8 cellular contexts compared by ENCODE assay signal in the genomic region with DNA sequence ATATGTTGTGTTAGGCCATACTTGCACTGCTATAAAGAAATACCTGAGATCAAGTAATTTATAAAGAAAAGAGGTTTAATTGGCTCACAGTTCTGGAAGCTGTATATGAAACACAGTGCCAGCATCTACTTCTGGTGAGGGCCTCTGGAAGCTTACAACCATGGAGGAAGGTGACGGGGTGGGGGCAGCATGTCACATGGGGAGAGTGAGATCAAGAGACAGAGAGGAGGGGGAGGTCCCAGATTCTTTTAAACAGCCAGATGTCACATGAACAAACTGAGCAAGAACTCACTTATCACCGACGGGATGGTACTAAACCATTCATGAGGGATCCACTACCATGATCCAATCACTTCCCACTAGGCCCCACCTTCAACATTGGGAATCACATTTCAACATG.
"Had no signal": no experiment of that assay in that cellular context is flagged by ENCODE, and none has a peak within 500 bp of the region (broad histone marks: within the 10 kb centered on the region; RNA-seq: fewer than 3 reads in every experiment).

No MANE protein-coding gene starts in this region.

- H3K27ac ChIP-seq: GM23248 had no signal

- H3K27ac Mint-ChIP-seq: HFFc6 had no signal

- FAIRE-seq: HTR-8/SVneo had no signal

- H3K9me3 Mint-ChIP-seq: HFFc6 had no signal

- H3K9ac ChIP-seq: GM23248 had no signal

- H3K4me3 Mint-ChIP-seq: HFFc6 had no signal

- H3K36me3 ChIP-seq: HAP-1 had no signal

- ATAC-seq: HCT116 had no signal

- H2AFZ ChIP-seq: GM23248 had no signal

- DNase-seq: GM23248, GOT3, H7, HFFc6, IMR-90 had no signal

- H3K4me3 ChIP-seq: GM23248, HAP-1 had no signal
